In the genomic region with DNA sequence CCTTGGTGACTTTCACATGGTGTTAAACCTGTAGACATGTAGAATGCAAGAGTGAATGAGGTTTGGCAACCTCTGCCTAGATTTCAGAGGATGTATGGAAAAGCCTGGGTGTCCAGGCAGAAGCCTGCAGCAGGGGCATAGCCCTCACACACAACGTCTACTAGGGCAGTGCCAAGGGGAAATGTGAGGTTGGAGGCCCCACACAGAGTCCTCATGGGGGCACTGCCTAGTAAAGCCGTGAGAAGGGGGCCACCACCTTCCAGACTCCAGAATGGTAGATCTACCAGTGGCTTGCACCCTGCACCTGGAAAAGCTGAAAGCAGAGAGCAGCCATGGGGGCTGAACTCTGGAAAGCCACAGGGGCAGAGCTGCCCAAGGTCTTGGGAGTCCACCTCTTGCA, we compare ENCODE assay signal across 23 cellular contexts.
"Had no signal": no experiment of that assay in that cellular context is flagged by ENCODE, and none has a peak within 500 bp of the region (broad histone marks: within the 10 kb centered on the region; RNA-seq: fewer than 3 reads in every experiment).

No MANE protein-coding gene starts in this region.

- ATAC-seq: effector memory CD8-positive, alpha-beta T cell; esophagus mucosa; foreskin keratinocyte; gastrocnemius medialis; gastroesophageal sphincter; heart left ventricle; heart right ventricle had no signal

- DNase-seq: colonic mucosa; cortex of kidney; dermis blood vessel endothelial cell; dorsolateral prefrontal cortex; effector CD4-positive, alpha-beta T cell; effector CD8-positive, alpha-beta T cell; effector memory CD4-positive, alpha-beta T cell; effector memory CD8-positive, alpha-beta T cell; endodermal cell; erythroblast; esophagus squamous epithelium; foreskin fibroblast; foreskin keratinocyte; foreskin melanocyte; gastrocnemius medialis; glutamatergic neuron; head of caudate nucleus; heart left ventricle; heart right ventricle had no signal

- H3K27ac ChIP-seq: colonic mucosa, coronary artery, dorsolateral prefrontal cortex, epithelial cell of prostate, esophagus squamous epithelium, foreskin keratinocyte, gastrocnemius medialis, gastroesophageal sphincter, heart left ventricle, heart right ventricle had no signal

- H3K36me3 ChIP-seq: colonic mucosa, heart left ventricle had no signal

- H3K9me3 ChIP-seq: colonic mucosa, esophagus squamous epithelium, gastrocnemius medialis had no signal

- H3K27me3 ChIP-seq: colonic mucosa, dorsolateral prefrontal cortex, esophagus squamous epithelium, foreskin keratinocyte, gastrocnemius medialis, gastroesophageal sphincter, heart left ventricle, heart right ventricle had no signal

- H3K4me1 ChIP-seq: colonic mucosa, esophagus squamous epithelium, foreskin keratinocyte, gastrocnemius medialis, gastroesophageal sphincter, heart left ventricle, heart right ventricle had no signal

- H3K4me3 ChIP-seq: colonic mucosa, coronary artery, dorsolateral prefrontal cortex, esophagus squamous epithelium, gastrocnemius medialis, gastroesophageal sphincter, heart left ventricle, heart right ventricle had no signal
